8 cellular contexts compared by ENCODE assay signal in genomic region chr9:83707768-83708514, GRCh38. TPM values are rescaled to one million over a fixed set of nuclear protein-coding genes. Genes with fewer than 3 reads are reported as not detected.
A peak's percentile ranks its signal among the peaks of the same experiment; 100 is the strongest.
DNase-seq lines count a peak whose midpoint lies in the region; ATAC-seq and TF ChIP-seq lines count a peak whose summit lies in the region.

TSS of gene UBQLN1 (minus strand) at chr9:83707958. CDS start at chr9:83707679, 279 bp downstream.

- intact Hi-C loops in naive thymus-derived CD4-positive, alpha-beta T cell (cut with micrococcal nuclease) = loop anchor here (1.0 to 5.0 kb wide), 10 partner anchors 15 to 564 kb away; partner anchors contain the start of genes GKAP1 (in 2 of the 2), HNRNPK (in 2 of the 2), IDNK (in 2 of the 2) and KIF27 (in 2 of the 2)

- H3K4me3 ChIP-seq in LNCaP clone FGC (ENCODE audit: low read depth, low read length) (peak within 1 kb of the TSS; percentile 73), fibroblast of lung (replicated peaks in 1 of 4; ENCODE audit: control extremely low read depth in 1 of 4, insufficient read depth in 1 of 4, low read depth in 3 of 4, low read length in 4 of 4) (peak within 1 kb of the TSS; percentile 81 to 95 (median 86))
- H3K4me3 ChIP-seq in naive thymus-derived CD4-positive, alpha-beta T cell (ENCODE audit: low read length) = peak within 1 kb of the TSS; percentile 79

- peaks cover 0 to 8% (median 0%) of the 10 kb centered on the region in 11 donors for H3K9me3 Mint-ChIP-seq in naive thymus-derived CD4-positive, alpha-beta T cell
- no peaks in the 10 kb centered on the region for H3K9me3 Mint-ChIP-seq in stimulated activated memory B cell treated with anti-CD40 and anti-IgM and Interleukin-4, amounts not matched to agents 10 μg/mL and 1 μg/mL and 100 μg/mL, for 72 hours

- H3K4me1 Mint-ChIP-seq in naive thymus-derived CD4-positive, alpha-beta T cell = peaks cover 30 to 55% (median 49%) of the 10 kb centered on the region in 7 donors
- peaks cover 33% of the 10 kb centered on the region for H3K4me1 Mint-ChIP-seq in stimulated activated memory B cell treated with anti-CD40 and anti-IgM and Interleukin-4, amounts not matched to agents 10 μg/mL and 1 μg/mL and 100 μg/mL, for 72 hours

- peak within 1 kb of the TSS; percentile 100 for H3K27ac ChIP-seq in fibroblast of lung (ENCODE audit: insufficient read depth, low read length)
- peak within 1 kb of the TSS; percentile 93 for H3K27ac ChIP-seq in naive thymus-derived CD4-positive, alpha-beta T cell (ENCODE audit: low read depth, low read length)

- no peaks in the 10 kb centered on the region for H3K36me3 ChIP-seq in fibroblast of lung (ENCODE audit: control insufficient read depth, insufficient read depth, low read length)
- peaks cover 0 to 8% (median 0%) of the 10 kb centered on the region in 3 experiments for H3K36me3 ChIP-seq in naive thymus-derived CD4-positive, alpha-beta T cell (ENCODE audit: control insufficient read depth in 2 of 3, insufficient read depth in 3 of 3, low read length in 3 of 3)

- TF ChIP-seq CTCF in LNCaP clone FGC (IDR thresholded peaks at IDR 0.05; ENCODE audit: control insufficient read depth, extremely low read depth, insufficient read depth) = no peak
- TF ChIP-seq CTCF in fibroblast of lung (conservative IDR thresholded peaks at IDR 0.05 in 1 of 2, IDR thresholded peaks at IDR 0.05 in 1 of 2; ENCODE audit: low read depth in 1 of 2, low read length in 2 of 2) = no peak

- peak within 1 kb of the TSS; percentile 81 to 99 (median 87) for H3K4me3 Mint-ChIP-seq in naive thymus-derived CD4-positive, alpha-beta T cell
- peak within 1 kb of the TSS; percentile 100 for H3K4me3 Mint-ChIP-seq in stimulated activated memory B cell treated with anti-CD40 and anti-IgM and Interleukin-4, amounts not matched to agents 10 μg/mL and 1 μg/mL and 100 μg/mL, for 72 hours

- peak within 1 kb of the TSS; percentile 97 for H3K4me2 ChIP-seq in fibroblast of lung (ENCODE audit: extremely low read depth, insufficient read depth, low read length)

- H3K9ac ChIP-seq in fibroblast of lung (ENCODE audit: insufficient read depth, low read length) = peak within 1 kb of the TSS; percentile 98

- peaks cover 47% of the 10 kb centered on the region for H3K79me2 ChIP-seq in fibroblast of lung (ENCODE audit: control insufficient read depth, insufficient read depth, low read length)

- CTCF ChIA-PET in naive thymus-derived CD4-positive, alpha-beta T cell (lab: Charles Lee) = interaction anchor here (0.7 to 2.2 kb wide), 5 partner anchors 49 to 87 kb away, joined by 3 to 7 read pairs (median 4); partner anchors contain the start of gene IDNK

- H3K9me3 ChIP-seq in fibroblast of lung (ENCODE audit: control insufficient read depth, insufficient read depth, low read depth, low read length) = no peaks in the 10 kb centered on the region
- no peaks in the 10 kb centered on the region for H3K9me3 ChIP-seq in naive thymus-derived CD4-positive, alpha-beta T cell (ENCODE audit: control insufficient read depth in 2 of 3, low read length in 3 of 3)

- peak; percentile 89 for DNase-seq in EH (ENCODE audit: low read depth)
- DNase-seq in H4 (ENCODE audit: low spot score) = peak; percentile 90
- peak; percentile 88 for DNase-seq in LNCaP clone FGC (ENCODE audit: low read depth)
- DNase-seq in RPMI8226 = peak; percentile 94
- DNase-seq in activated T-helper 1 cell treated with anti-CD3 and anti-CD28 coated beads, Interleukin-2, amount 50 U/mL, for 16 hours (ENCODE audit: low read depth in 1 of 2, low spot score in 1 of 2) = peak; percentile 83 to 85
- peak; percentile 93 to 96 for DNase-seq in fibroblast of lung (ENCODE audit: low read depth in 2 of 2)
- DNase-seq in naive thymus-derived CD4-positive, alpha-beta T cell = peak; percentile 91 to 97 (median 95)

- H3K27me3 Mint-ChIP-seq in naive thymus-derived CD4-positive, alpha-beta T cell = peaks cover 0 to 6% (median 0%) of the 10 kb centered on the region in 5 donors
- no peaks in the 10 kb centered on the region for H3K27me3 Mint-ChIP-seq in stimulated activated memory B cell treated with anti-CD40 and anti-IgM and Interleukin-4, amounts not matched to agents 10 μg/mL and 1 μg/mL and 100 μg/mL, for 72 hours

- peak; percentile 91 for ATAC-seq in naive thymus-derived CD4-positive, alpha-beta T cell
- peak; percentile 95 for ATAC-seq in stimulated activated memory B cell treated with anti-CD40 and anti-IgM and Interleukin-4, amounts not matched to agents 10 μg/mL and 1 μg/mL and 100 μg/mL, for 72 hours

- peaks cover 4% of the 10 kb centered on the region for H4K20me1 ChIP-seq in fibroblast of lung (ENCODE audit: control insufficient read depth, extremely low read depth, insufficient read depth, low read length)

- H3K27me3 ChIP-seq in fibroblast of lung (ENCODE audit: control insufficient read depth, insufficient read depth, low read length) = no peaks in the 10 kb centered on the region
- H3K27me3 ChIP-seq in naive thymus-derived CD4-positive, alpha-beta T cell (ENCODE audit: control insufficient read depth in 2 of 2, insufficient read depth in 2 of 2, low read length in 2 of 2) = no peaks in the 10 kb centered on the region

- peaks cover 5% of the 10 kb centered on the region for H3K4me1 ChIP-seq in fibroblast of lung (ENCODE audit: control insufficient read depth, extremely low read depth, insufficient read depth, low read length)
- peaks cover 27% of the 10 kb centered on the region in 2 donors for H3K4me1 ChIP-seq in naive thymus-derived CD4-positive, alpha-beta T cell (ENCODE audit: control insufficient read depth in 2 of 2, insufficient read depth in 2 of 2, low read length in 2 of 2)

- H3K27ac Mint-ChIP-seq in naive thymus-derived CD4-positive, alpha-beta T cell = peak within 1 kb of the TSS; percentile 95 to 100 (median 100)
- H3K27ac Mint-ChIP-seq in stimulated activated memory B cell treated with anti-CD40 and anti-IgM and Interleukin-4, amounts not matched to agents 10 μg/mL and 1 μg/mL and 100 μg/mL, for 72 hours = peak within 1 kb of the TSS; percentile 100

- H2AFZ ChIP-seq in fibroblast of lung (ENCODE audit: low read length) = peak within 1 kb of the TSS; percentile 98

- H3K36me3 Mint-ChIP-seq in naive thymus-derived CD4-positive, alpha-beta T cell = peaks cover 0 to 16% (median 15%) of the 10 kb centered on the region in 5 donors
- H3K36me3 Mint-ChIP-seq in stimulated activated memory B cell treated with anti-CD40 and anti-IgM and Interleukin-4, amounts not matched to agents 10 μg/mL and 1 μg/mL and 100 μg/mL, for 72 hours = peaks cover 19% of the 10 kb centered on the region

- POLR2A ChIA-PET in naive thymus-derived CD4-positive, alpha-beta T cell (lab: Charles Lee) = interaction anchor here (0.7 to 3.4 kb wide), 20 partner anchors 9 to 272 kb away, joined by 3 to 44 read pairs (median 4); partner anchors contain the start of genes HNRNPK, IDNK, KIF27 and RMI1

RNA-seq across cellular contexts. Expression of gene UBQLN1, which starts in this region (rescaled TPM):
- 89.6 and 94.6 TPM in 2 replicates for total RNA-seq in H4 (2014; rRNA removed; shearing (Covaris generic))
- 81.7 and 141 TPM in 2 replicates for total RNA-seq in fibroblast of lung
- polyA plus RNA-seq in fibroblast of lung = 121 and 130 TPM in 2 replicates
- 77.6 and 80.2 TPM in 2 replicates for polyA plus RNA-seq in fibroblast of lung (2012)
- polyA minus RNA-seq in fibroblast of lung (ENCODE audit: low replicate concordance) = 251 and 319 TPM in 2 replicates
- 100 to 1,000 TPM; 104 to 139 (median 114) TPM for total RNA-seq in naive thymus-derived CD4-positive, alpha-beta T cell
- 10 to 100 TPM; 71.8 to 82.3 TPM for polyA plus RNA-seq in naive thymus-derived CD4-positive, alpha-beta T cell

Comparison
In these comparisons a context has a peak if more than half of its experiments do, and no peak if none do; other contexts are left out.
1. Peak in every context shown above with its lines: DNase-seq, ATAC-seq, H3K4me3 ChIP-seq and H3K27ac ChIP-seq.